Comparison of ENCODE assay signal across 3 cellular contexts in genomic region chr1:159749630-159750029, GRCh38.
A peak's percentile ranks its signal among the peaks of the same experiment; 100 is the strongest.
TF ChIP-seq lines count a peak whose summit lies in the region.

No MANE protein-coding gene starts in this region.

TF ChIP-seq in A549, 52 proteins besides CTCF, POLR2A, EP300 and RAD21:
- TF ChIP-seq HOXA7 (CRISPR knock-in tag; IDR thresholded peaks at IDR 0.05): no peak
- TF ChIP-seq MAFK (IDR thresholded peaks at IDR 0.05; ENCODE audit: partially characterized antibody): peak; percentile 63

TF ChIP-seq in IMR-90, 13 proteins besides CTCF, POLR2A, EP300 and RAD21:
- TF ChIP-seq MAFK (IDR thresholded peaks at IDR 0.05; ENCODE audit: low read depth, low read length) (peak; percentile 43), FOS (IDR thresholded peaks at IDR 0.05; ENCODE audit: low read depth, low read length) (no peak), CHD1 (IDR thresholded peaks at IDR 0.05; ENCODE audit: low read depth, low read length) (no peak), MXI1 (IDR thresholded peaks at IDR 0.05; ENCODE audit: borderline replicate concordance, low read depth, low read length) (no peak)

TF ChIP-seq in K562, 482 proteins besides CTCF, POLR2A, EP300 and RAD21:
- peak; percentile 5; the same call in 1 of the 2 replicates for TF ChIP-seq MAFK (IDR thresholded peaks at IDR 0.05; ENCODE audit: low read length)
- no peak for TF ChIP-seq NEUROD1 (IDR thresholded peaks at IDR 0.05; ENCODE audit: borderline replicate concordance, low read depth, low read length, partially characterized antibody)
- TF ChIP-seq MAFF (IDR thresholded peaks at IDR 0.05; ENCODE audit: low read length): 0 out of 2 replicates have a peak, but pooled peaks have one; percentile 9
- no peak for TF ChIP-seq ETV5 (CRISPR knock-in tag; IDR thresholded peaks at IDR 0.05; ENCODE audit: low read depth)
